ENCODE assay signal across 1 cellular context in genomic region chr2:109554758-109555157, GRCh38.
TF ChIP-seq lines count a peak whose summit lies in the region.

No MANE protein-coding gene starts in this region.

TF ChIP-seq in liver, 16 proteins besides CTCF, POLR2A, EP300 and RAD21 (continued from another document):
- TF ChIP-seq ZBTB33 (IDR thresholded peaks at IDR 0.05) (no peak), FOXA1 (IDR thresholded peaks at IDR 0.05) (no peak), EGR1 (IDR thresholded peaks at IDR 0.05; ENCODE audit: low read depth in 2 of 2) (no peak)
